ENCODE assay signal across 22 cellular contexts in genomic region chr17:72661945-72662826, GRCh38.
DNase-seq lines count a peak whose midpoint lies in the region; ATAC-seq and TF ChIP-seq lines count a peak whose summit lies in the region.
"Had no signal": no experiment of that assay in that cellular context is flagged by ENCODE, and none has a peak within 500 bp of the region (broad histone marks: within the 10 kb centered on the region; RNA-seq: fewer than 3 reads in every experiment).

No MANE protein-coding gene starts in this region.

- no peak overlapping the region for H3K4ac ChIP-seq in neuronal stem cell (ENCODE audit: low read length)

- DNase-seq in activated T-cell treated with anti-CD3 and anti-CD28 coated beads, Interleukin-2, amount 50 U/mL, for 72 hours: no peak
- no peak for DNase-seq in activated T-cell treated with anti-CD3 and anti-CD28 coated beads, Interleukin-2, amount 50 U/mL, for 48 hours
- no peak for DNase-seq in central memory CD8-positive, alpha-beta T cell (ENCODE audit: low spot score in 2 of 2)
- no peak for DNase-seq in neuronal stem cell (ENCODE audit: low spot score)
- DNase-seq in stimulated activated naive CD8-positive, alpha-beta T cell treated with anti-CD3 and anti-CD28 coated beads, Interleukin-15, Interleukin-2, amounts not matched to agents 100 U/mL and 50 U/mL, for 24 hours: no peak
- DNase-seq in NK-92 treated with Interleukin-12 subunit alpha and Interleukin-12 subunit beta, amount 100 ng/mL, for 24 hours (lab: John Stamatoyannopoulos, UW): no peak
- DNase-seq in NCI-H2081 treated with DMSO at 0.1 percent for 48 hours (lab: John Stamatoyannopoulos, UW): no peak
- DNase-seq: activated CD8-positive, alpha-beta memory T cell treated with anti-CD3 and anti-CD28 coated beads, Interleukin-2, amount 50 U/mL, for 4 hours; activated effector memory CD4-positive, alpha-beta T cell treated with Interleukin-2 at 50 U/mL for 16 hours; effector CD4-positive, alpha-beta T cell; GF-D8; hippocampal formation; Karpas-422; left ventricle myocardium superior; MV-4-11; NCI-H524; RPMI8226; stimulated activated CD4-positive, alpha-beta T cell treated with anti-CD3 and anti-CD28 coated beads, Interleukin-1b, Interleukin-23, amount 100 ng/mL, for 48 hours; upper lobe of right lung had no signal

- H3K14ac ChIP-seq in neuronal stem cell (ENCODE audit: low read length): no peak overlapping the region

- H2BK12ac ChIP-seq in neuronal stem cell (ENCODE audit: low read length): no peak overlapping the region

- H3K4me2 ChIP-seq in neuronal stem cell (ENCODE audit: insufficient read depth, low read length, poor library complexity, severe bottlenecking): no peak overlapping the region

- H2BK15ac ChIP-seq in neuronal stem cell (ENCODE audit: low read length): no peak overlapping the region

- H4K91ac ChIP-seq in neuronal stem cell (ENCODE audit: low read depth, low read length, poor library complexity): no peak overlapping the region

- peaks cover 13 to 21% of the 10 kb centered on the region in 2 donors for H3K4me1 ChIP-seq in neuronal stem cell (ENCODE audit: control insufficient read depth in 2 of 2, insufficient read depth in 1 of 2, low read depth in 1 of 2, low read length in 2 of 2)
- H3K4me1 ChIP-seq: upper lobe of right lung had no signal

- no peak overlapping the region for H3K27ac ChIP-seq in neuronal stem cell (replicated peaks; ENCODE audit: low read length)
- H3K27ac ChIP-seq: neutrophil, upper lobe of right lung had no signal

- no peaks in the 10 kb centered on the region for H3K36me3 ChIP-seq in neuronal stem cell (replicated peaks in 1 of 2; ENCODE audit: control insufficient read depth in 2 of 2, insufficient read depth in 2 of 2, low read length in 2 of 2)
- H3K36me3 ChIP-seq: neutrophil, upper lobe of right lung had no signal

- no peaks in the 10 kb centered on the region for H3K4me1 Mint-ChIP-seq in activated T-cell treated with anti-CD3 and anti-CD28 coated beads, Interleukin-2, amount 50 U/mL, for 72 hours (ENCODE audit: low read depth)
- no peaks in the 10 kb centered on the region for H3K4me1 Mint-ChIP-seq in central memory CD8-positive, alpha-beta T cell

- no peak for TF ChIP-seq RAD21 in Ishikawa (IDR thresholded peaks at IDR 0.05; ENCODE audit: low read depth)

- H4K8ac ChIP-seq in neuronal stem cell (ENCODE audit: low read depth, low read length): no peak overlapping the region

- ATAC-seq in activated T-cell treated with anti-CD3 and anti-CD28 coated beads, Interleukin-2, amount 50 U/mL, for 72 hours (replicated peaks in 1 of 2): no peak
- no peak for ATAC-seq in central memory CD8-positive, alpha-beta T cell (replicated peaks; ENCODE audit: extremely low read depth, poor library complexity, severe bottlenecking)
- no peak for ATAC-seq in stimulated activated naive CD8-positive, alpha-beta T cell treated with anti-CD3 and anti-CD28 coated beads, Interleukin-15, Interleukin-2, amounts not matched to agents 100 U/mL and 50 U/mL, for 24 hours
- ATAC-seq: left ventricle myocardium superior, upper lobe of right lung had no signal

- H3K27ac Mint-ChIP-seq in activated T-cell treated with anti-CD3 and anti-CD28 coated beads, Interleukin-2, amount 50 U/mL, for 72 hours: peak overlapping the region; percentile 76
- H3K27ac Mint-ChIP-seq in central memory CD8-positive, alpha-beta T cell (ENCODE audit: low read depth): peak overlapping the region; percentile 7

- peaks cover 0 to 5% (median 0%) of the 10 kb centered on the region in 3 experiments for H3K27me3 ChIP-seq in neuronal stem cell (ENCODE audit: control insufficient read depth in 3 of 3, insufficient read depth in 3 of 3, low read depth in 1 of 3, low read length in 3 of 3)
- H3K27me3 ChIP-seq: neutrophil, upper lobe of right lung had no signal

- H3K4me3 ChIP-seq in neuronal stem cell (ENCODE audit: low read length in 2 of 2): no peak overlapping the region
- H3K4me3 ChIP-seq: upper lobe of right lung had no signal

- no peaks in the 10 kb centered on the region for H3K79me1 ChIP-seq in neuronal stem cell (ENCODE audit: low read depth, low read length)

- no peak overlapping the region for H3K23ac ChIP-seq in neuronal stem cell (ENCODE audit: low read depth, low read length, poor library complexity)

- no peak overlapping the region for H3K9ac ChIP-seq in neuronal stem cell (ENCODE audit: low read depth, low read length, poor library complexity)

- H3K9me3 Mint-ChIP-seq in activated T-cell treated with anti-CD3 and anti-CD28 coated beads, Interleukin-2, amount 50 U/mL, for 72 hours: peaks cover 0 to 1% of the 10 kb centered on the region in 2 donors
- no peaks in the 10 kb centered on the region for H3K9me3 Mint-ChIP-seq in central memory CD8-positive, alpha-beta T cell

- no peaks in the 10 kb centered on the region for H3K9me3 ChIP-seq in neuronal stem cell (replicated peaks in 1 of 2; ENCODE audit: control insufficient read depth in 2 of 2, insufficient read depth in 1 of 2, low read depth in 1 of 2, low read length in 2 of 2)
- H3K9me3 ChIP-seq: neutrophil, upper lobe of right lung had no signal

- H3K18ac ChIP-seq in neuronal stem cell (ENCODE audit: low read length): peak overlapping the region; percentile 79

- H2AK5ac ChIP-seq in neuronal stem cell (ENCODE audit: low read depth, low read length): no peak overlapping the region

- H3K27me3 Mint-ChIP-seq in activated T-cell treated with anti-CD3 and anti-CD28 coated beads, Interleukin-2, amount 50 U/mL, for 72 hours (ENCODE audit: low read depth): no peaks in the 10 kb centered on the region
- H3K27me3 Mint-ChIP-seq in central memory CD8-positive, alpha-beta T cell: no peaks in the 10 kb centered on the region
- H3K27me3 Mint-ChIP-seq: brain had no signal

- no peaks in the 10 kb centered on the region for H3K36me3 Mint-ChIP-seq in activated T-cell treated with anti-CD3 and anti-CD28 coated beads, Interleukin-2, amount 50 U/mL, for 72 hours (ENCODE audit: insufficient read depth in 2 of 2)
- no peaks in the 10 kb centered on the region for H3K36me3 Mint-ChIP-seq in central memory CD8-positive, alpha-beta T cell (ENCODE audit: insufficient read depth)
- H3K36me3 Mint-ChIP-seq: brain had no signal

- no peak overlapping the region for H3K4me3 Mint-ChIP-seq in activated T-cell treated with anti-CD3 and anti-CD28 coated beads, Interleukin-2, amount 50 U/mL, for 72 hours
- no peak overlapping the region for H3K4me3 Mint-ChIP-seq in central memory CD8-positive, alpha-beta T cell
- H3K4me3 Mint-ChIP-seq: brain had no signal

- TF ChIP-seq EP300 in Ishikawa (IDR thresholded peaks at IDR 0.05; ENCODE audit: borderline replicate concordance): no peak

- peak overlapping the region; percentile 10 for H2BK120ac ChIP-seq in neuronal stem cell (ENCODE audit: low read depth, low read length)

- no peak overlapping the region for H2BK5ac ChIP-seq in neuronal stem cell (ENCODE audit: low read length)

- WGBS in neuronal stem cell (ENCODE audit: extremely low coverage in 2 of 2, insufficient read length in 2 of 2, insufficient replicate concordance in 1 of 2), 2 donors: no CpG with 5 or more reads among the region's 3 CpGs

- no peak overlapping the region for H2AFZ ChIP-seq in neuronal stem cell (ENCODE audit: low read length)

TF ChIP-seq in Ishikawa, 13 proteins besides CTCF, POLR2A, EP300 and RAD21:
- TF ChIP-seq FOXM1 (IDR thresholded peaks at IDR 0.05; ENCODE audit: borderline replicate concordance, low read depth): no peak
- peak; percentile 47; the same call in 1 of the 2 replicates for TF ChIP-seq EGR1 (IDR thresholded peaks at IDR 0.05)
